ENCODE assay signal across 15 cellular contexts in genomic region chr9:37433754-37434435, GRCh38. TPM values are rescaled to one million over a fixed set of nuclear protein-coding genes. Genes with fewer than 3 reads are reported as not detected.
A peak's percentile ranks its signal among the peaks of the same experiment; 100 is the strongest.
DNase-seq lines count a peak whose midpoint lies in the region; ATAC-seq, FAIRE-seq and TF ChIP-seq lines count a peak whose summit lies in the region.
"Had no signal": no experiment of that assay in that cellular context is flagged by ENCODE, and none has a peak within 500 bp of the region (broad histone marks: within the 10 kb centered on the region; RNA-seq: fewer than 3 reads in every experiment).

No MANE protein-coding gene starts in this region.

- peak overlapping the region; percentile 77 for H2BK5ac ChIP-seq in H1 (ENCODE audit: low read depth, low read length)

- H4K5ac ChIP-seq in H1 (ENCODE audit: insufficient read length, low read depth, low read length), result peak overlapping the region; percentile 54

- no peak overlapping the region for H2AK5ac ChIP-seq in H1 (ENCODE audit: low read depth, low read length)

- H2BK20ac ChIP-seq in H1 (ENCODE audit: low read length), result 0 out of 2 replicates have a peak overlapping the region, but pooled peaks have one; percentile 48

- peak overlapping the region; percentile 67 for H3K27ac Mint-ChIP-seq in activated T-cell treated with anti-CD3 and anti-CD28 coated beads, Interleukin-2, amount 50 U/mL, for 24 hours
- no peak overlapping the region for H3K27ac Mint-ChIP-seq in activated T-cell treated with anti-CD3 and anti-CD28 coated beads, Interleukin-2, amount 50 U/mL, for 72 hours

- peaks cover 99% of the 10 kb centered on the region for H3K36me3 Mint-ChIP-seq in activated T-cell treated with anti-CD3 and anti-CD28 coated beads, Interleukin-2, amount 50 U/mL, for 24 hours (ENCODE audit: low read depth)
- H3K36me3 Mint-ChIP-seq in activated T-cell treated with anti-CD3 and anti-CD28 coated beads, Interleukin-2, amount 50 U/mL, for 72 hours (ENCODE audit: insufficient read depth in 2 of 2), result peaks cover 1 to 3% of the 10 kb centered on the region in 2 donors

- H3K4ac ChIP-seq in H1 (replicated peaks; ENCODE audit: insufficient read length, low read depth, low read length), result no peak overlapping the region

- H4K20me1 ChIP-seq in H1 (replicated peaks in 1 of 2; ENCODE audit: control insufficient read depth in 1 of 2, insufficient read depth in 2 of 2, low read length in 2 of 2), result peaks cover 6 to 14% of the 10 kb centered on the region in 2 experiments

- H3K27me3 ChIP-seq in H1 (replicated peaks in 1 of 4; ENCODE audit: control insufficient read depth in 3 of 4, extremely low read depth in 1 of 4, insufficient read depth in 3 of 4, low read length in 3 of 4), result no peaks in the 10 kb centered on the region

- H3K4me2 ChIP-seq in H1 (ENCODE audit: insufficient read depth in 1 of 2, low read depth in 2 of 2, low read length in 2 of 2), result peak overlapping the region; percentile 30 to 52

- no peak for ATAC-seq in activated T-cell treated with anti-CD3 and anti-CD28 coated beads, Interleukin-2, amount 50 U/mL, for 72 hours (replicated peaks in 1 of 2)
- ATAC-seq in HG02852 (IDR thresholded peaks at IDR 0.05; ENCODE audit: unreplicated experiment), result no peak

- POLR2A ChIA-PET in H1 (lab: Charles Lee; ENCODE audit: partially characterized antibody), result interaction anchor here (0.8 to 2.4 kb wide), 10 partner anchors 9 to 32 kb away, joined by 3 to 15 read pairs (median 7); partner anchors contain the start of genes GRHPR and ZBTB5

- H3K27ac ChIP-seq in H1 (ENCODE audit: low read depth, low read length), result peak overlapping the region; percentile 71
- H3K27ac ChIP-seq: 22Rv1, HL-60 had no signal

- no peak overlapping the region for H2BK120ac ChIP-seq in H1 (replicated peaks; ENCODE audit: low read depth, low read length)

- no peak overlapping the region for H3K23ac ChIP-seq in H1 (ENCODE audit: insufficient read length)

- no peak overlapping the region for H4K91ac ChIP-seq in H1 (replicated peaks; ENCODE audit: insufficient read length, low read length)

- H3K4me1 Mint-ChIP-seq in activated T-cell treated with anti-CD3 and anti-CD28 coated beads, Interleukin-2, amount 50 U/mL, for 24 hours (ENCODE audit: low read depth), result peaks cover 6% of the 10 kb centered on the region
- no peaks in the 10 kb centered on the region for H3K4me1 Mint-ChIP-seq in activated T-cell treated with anti-CD3 and anti-CD28 coated beads, Interleukin-2, amount 50 U/mL, for 72 hours (ENCODE audit: low read depth)

- H3K4me1 ChIP-seq in H1 (replicated peaks in 1 of 4; ENCODE audit: control insufficient read depth in 3 of 4, insufficient read depth in 4 of 4, low read length in 3 of 4), result peaks cover 3 to 16% (median 9%) of the 10 kb centered on the region in 4 experiments

- DNase-seq in activated T-cell treated with anti-CD3 and anti-CD28 coated beads, Interleukin-2, amount 50 U/mL, for 24 hours, result no peak
- DNase-seq in activated T-cell treated with anti-CD3 and anti-CD28 coated beads, Interleukin-2, amount 50 U/mL, for 72 hours, result no peak
- DNase-seq in H1 (ENCODE audit: low read depth in 1 of 2, low spot score in 2 of 2) (no peak), iPS-NIHi7 (ENCODE audit: extremely low spot score) (peak; percentile 48), superior temporal gyrus (ENCODE audit: extremely low spot score) (peak; percentile 92), retina (no peak), SW480 (ENCODE audit: low spot score) (no peak)
- DNase-seq: activated B cell treated with CpG ODN at 0.5 μM for 24 hours; activated T-cell treated with anti-CD3 and anti-CD28 coated beads for 4 hours; NCI-H2081 treated with DMSO at 0.1 percent for 48 hours; NK-92 treated with Interleukin-12 subunit alpha and Interleukin-12 subunit beta, amount 100 ng/mL, for 24 hours had no signal

- peaks cover 4% of the 10 kb centered on the region for H3K79me1 ChIP-seq in H1 (ENCODE audit: low read depth, low read length)

- no peak for TF ChIP-seq RAD21 in H1 (IDR thresholded peaks at IDR 0.05 in 1 of 2, conservative IDR thresholded peaks at IDR 0.05 in 1 of 2; ENCODE audit: low read depth in 2 of 2, low read length in 2 of 2)

- H2BK15ac ChIP-seq in H1 (ENCODE audit: low read length), result no peak overlapping the region

- no peak for FAIRE-seq in H1 (lab: Jason Lieb, UNC)

- no peak overlapping the region for H4K8ac ChIP-seq in H1 (ENCODE audit: extremely low read depth, insufficient read depth, low read length)

- no peak overlapping the region for H3K56ac ChIP-seq in H1 (replicated peaks; ENCODE audit: insufficient read length, low read depth, low read length)

- CTCF ChIA-PET in H1 (lab: Charles Lee; ENCODE audit: partially characterized antibody), result interaction anchor here (0.7 to 1.2 kb wide), 5 partner anchors 22 to 314 kb away, joined by 3 read pairs; no protein-coding TSS in a partner anchor

- H3K4me3 Mint-ChIP-seq in activated T-cell treated with anti-CD3 and anti-CD28 coated beads, Interleukin-2, amount 50 U/mL, for 24 hours, result no peak overlapping the region
- no peak overlapping the region for H3K4me3 Mint-ChIP-seq in activated T-cell treated with anti-CD3 and anti-CD28 coated beads, Interleukin-2, amount 50 U/mL, for 72 hours
- H3K4me3 Mint-ChIP-seq: activated B cell treated with CpG ODN at 0.5 μM for 24 hours had no signal

- peaks cover 27 to 66% (median 41%) of the 10 kb centered on the region in 4 experiments for H3K36me3 ChIP-seq in H1 (ENCODE audit: control insufficient read depth in 2 of 4, insufficient read depth in 4 of 4, low read length in 3 of 4)

- no peak for TF ChIP-seq CTCF in H1 (IDR thresholded peaks at IDR 0.05; ENCODE audit: control extremely low read depth in 1 of 3, insufficient read depth in 1 of 3, low read depth in 1 of 3, low read length in 3 of 3)

- TF ChIP-seq POLR2A in H1 (IDR thresholded peaks at IDR 0.05; ENCODE audit: control extremely low read depth in 1 of 2, low read depth in 2 of 2, low read length in 2 of 2), result no peak

- peaks cover 4% of the 10 kb centered on the region; the same call in 1 of the 2 replicates for H3K23me2 ChIP-seq in H1 (ENCODE audit: low read depth, low read length)

- H3K4me3 ChIP-seq in H1 (ENCODE audit: extremely low read depth in 1 of 4, insufficient read depth in 2 of 4, low read depth in 3 of 4, low read length in 4 of 4), result peak overlapping the region in 3 of 4 experiments; percentile 19 to 32 (median 19); a peak in 4 of 8 replicates
- H3K4me3 ChIP-seq: skin epidermis had no signal

- H3K9me3 ChIP-seq in H1 (ENCODE audit: insufficient read depth in 2 of 2, low read depth in 1 of 2, low read length in 1 of 2), result no peaks in the 10 kb centered on the region

- H2BK12ac ChIP-seq in H1 (ENCODE audit: low read depth, low read length), result 0 out of 2 replicates have a peak overlapping the region, but pooled peaks have one; percentile 39

- peaks cover 0 to 10% of the 10 kb centered on the region in 2 experiments; a peak in 2 of 4 replicates for H3K79me2 ChIP-seq in H1 (ENCODE audit: control insufficient read depth in 1 of 2, insufficient read depth in 2 of 2, low read length in 2 of 2)

- TF ChIP-seq EP300 in H1 (IDR thresholded peaks at IDR 0.05; ENCODE audit: borderline replicate concordance in 1 of 2, low read depth in 2 of 2, low read length in 2 of 2), result peak in 1 of 2 experiments; percentile 26; a peak in 1 of 3 replicates

- H3K9me3 Mint-ChIP-seq in activated T-cell treated with anti-CD3 and anti-CD28 coated beads, Interleukin-2, amount 50 U/mL, for 24 hours, result no peaks in the 10 kb centered on the region
- no peaks in the 10 kb centered on the region for H3K9me3 Mint-ChIP-seq in activated T-cell treated with anti-CD3 and anti-CD28 coated beads, Interleukin-2, amount 50 U/mL, for 72 hours
- H3K9me3 Mint-ChIP-seq: activated B cell treated with CpG ODN at 0.5 μM for 24 hours had no signal

- WGBS in H1 (ENCODE audit: extremely low coverage in 1 of 2, insufficient coverage in 1 of 2, insufficient read length in 1 of 2, insufficient replicate concordance in 2 of 2, low coverage in 1 of 2, low lambda C conversion rate in 2 of 2, missing lambda C conversion rate in 1 of 2), 2 experiments, result 60% methylated on average over 6 of the region's 8 CpGs; no CpG with 5 or more reads in 1 of the 2 experiments

- H3K9ac ChIP-seq in H1 (replicated peaks in 1 of 4; ENCODE audit: extremely low read depth in 1 of 4, low read depth in 3 of 4, low read length in 3 of 4), result peak overlapping the region in 2 of 4 experiments; percentile 1 to 18; a peak in 2 of 7 replicates

- peak overlapping the region; percentile 67 for H3K18ac ChIP-seq in H1 (ENCODE audit: extremely low read depth, low read length)

- no peak overlapping the region for H3K14ac ChIP-seq in H1 (ENCODE audit: insufficient read length)

- no peaks in the 10 kb centered on the region for H3K27me3 Mint-ChIP-seq in activated T-cell treated with anti-CD3 and anti-CD28 coated beads, Interleukin-2, amount 50 U/mL, for 24 hours
- no peaks in the 10 kb centered on the region for H3K27me3 Mint-ChIP-seq in activated T-cell treated with anti-CD3 and anti-CD28 coated beads, Interleukin-2, amount 50 U/mL, for 72 hours (ENCODE audit: low read depth)
- H3K27me3 Mint-ChIP-seq: activated B cell treated with CpG ODN at 0.5 μM for 24 hours had no signal

- no peak overlapping the region for H2AFZ ChIP-seq in H1 (ENCODE audit: low read length)

RNA-seq across cellular contexts. Expression of gene GRHPR, which starts 11.4 kb away (rescaled TPM):
- total RNA-seq in activated T-cell treated with anti-CD3 and anti-CD28 coated beads, Interleukin-2, amount 50 U/mL, for 72 hours, result 10 to 100 TPM; 70.2 to 94.2 TPM
- total RNA-seq in H1 (2021; fragmentation: NEBNext Ultra II Directional; extraction: Animal tissue kit (Norgen Biotek cat#: 25700)), result 97.0 and 98.1 TPM in 2 replicates
- 201 and 246 TPM in 2 replicates for polyA plus RNA-seq in H1 (2011; rRNA removed)
- polyA plus RNA-seq in H1 (2011; cell fraction: cytosol; rRNA removed), result 235 TPM
- 195 TPM for polyA plus RNA-seq in H1 (2011; cell fraction: nucleus; rRNA removed)
- polyA plus RNA-seq in H1 (2012, experiment 1 of 2), result 100 to 150 TPM (median 142 TPM) in 4 replicates
- polyA plus RNA-seq in H1 (2012, experiment 2 of 2), result 127 TPM
- 94.7 TPM for polyA plus RNA-seq in H1 (2013, experiment 1 of 2)
- polyA plus RNA-seq in H1 (2013, experiment 2 of 2), result 91.3 TPM
- 108 and 124 TPM in 2 replicates for polyA minus RNA-seq in H1 (2011; rRNA and poly(A)+ RNA removed)
- 58.4 TPM for polyA minus RNA-seq in H1 (2011; cell fraction: cytosol; rRNA and poly(A)+ RNA removed)
- 64.4 TPM for polyA minus RNA-seq in H1 (2011; cell fraction: nucleus; rRNA and poly(A)+ RNA removed)

RNA-seq across cellular contexts. Expression of gene ZBTB5, which starts 31.4 kb away (rescaled TPM):
- total RNA-seq in activated T-cell treated with anti-CD3 and anti-CD28 coated beads, Interleukin-2, amount 50 U/mL, for 72 hours, result 10 to 100 TPM in 1 of 2 donors, 1 to 10 TPM in 1; 9.9 to 13.2 TPM
- total RNA-seq in H1 (2021; fragmentation: NEBNext Ultra II Directional; extraction: Animal tissue kit (Norgen Biotek cat#: 25700)), result 13.6 and 14.5 TPM in 2 replicates
- polyA plus RNA-seq in H1 (2011; rRNA removed), result 13.3 and 14.0 TPM in 2 replicates
- polyA plus RNA-seq in H1 (2011; cell fraction: cytosol; rRNA removed), result 14.8 TPM
- polyA plus RNA-seq in H1 (2011; cell fraction: nucleus; rRNA removed), result 16.2 TPM
- 9.6 to 11.4 TPM (median 10.6 TPM) in 4 replicates for polyA plus RNA-seq in H1 (2012, experiment 1 of 2)
- polyA plus RNA-seq in H1 (2012, experiment 2 of 2), result 3.8 TPM
- polyA plus RNA-seq in H1 (2013, experiment 1 of 2), result 9.4 TPM
- polyA plus RNA-seq in H1 (2013, experiment 2 of 2), result 8.5 TPM
- 40.3 and 41.2 TPM in 2 replicates for polyA minus RNA-seq in H1 (2011; rRNA and poly(A)+ RNA removed)
- 16.1 TPM for polyA minus RNA-seq in H1 (2011; cell fraction: cytosol; rRNA and poly(A)+ RNA removed)
- polyA minus RNA-seq in H1 (2011; cell fraction: nucleus; rRNA and poly(A)+ RNA removed), result 32.7 TPM

RNA-seq across cellular contexts. Expression of gene POLR1E, which starts 51.9 kb away (rescaled TPM):
- total RNA-seq in activated T-cell treated with anti-CD3 and anti-CD28 coated beads, Interleukin-2, amount 50 U/mL, for 72 hours, result 10 to 100 TPM; 67.8 to 77.2 TPM
- total RNA-seq in H1 (2021; fragmentation: NEBNext Ultra II Directional; extraction: Animal tissue kit (Norgen Biotek cat#: 25700)), result 36.9 and 40.0 TPM in 2 replicates
- polyA plus RNA-seq in H1 (2011; rRNA removed), result 13.8 and 16.0 TPM in 2 replicates
- polyA plus RNA-seq in H1 (2011; cell fraction: cytosol; rRNA removed), result 25.3 TPM
- 13.3 TPM for polyA plus RNA-seq in H1 (2011; cell fraction: nucleus; rRNA removed)
- polyA plus RNA-seq in H1 (2012, experiment 1 of 2), result 24.6 to 30.7 TPM (median 27.1 TPM) in 4 replicates
- 9.2 TPM for polyA plus RNA-seq in H1 (2012, experiment 2 of 2)
- polyA plus RNA-seq in H1 (2013, experiment 1 of 2), result 18.0 TPM
- polyA plus RNA-seq in H1 (2013, experiment 2 of 2), result 18.9 TPM
- 39.6 and 47.5 TPM in 2 replicates for polyA minus RNA-seq in H1 (2011; rRNA and poly(A)+ RNA removed)
- polyA minus RNA-seq in H1 (2011; cell fraction: cytosol; rRNA and poly(A)+ RNA removed), result 19.7 TPM
- polyA minus RNA-seq in H1 (2011; cell fraction: nucleus; rRNA and poly(A)+ RNA removed), result 20.7 TPM

Comparison
In these comparisons a context has a peak if more than half of its experiments do, and no peak if none do; other contexts are left out.
1. DNase-seq: peak in iPS-NIHi7 (single experiment) and superior temporal gyrus (single experiment); none in activated T-cell treated with anti-CD3 and anti-CD28 coated beads, Interleukin-2, amount 50 U/mL, for 24 hours (single experiment), activated T-cell treated with anti-CD3 and anti-CD28 coated beads, Interleukin-2, amount 50 U/mL, for 72 hours (0 of 2), H1 (0 of 2), retina (single experiment) and SW480 (single experiment).